Comparison of ENCODE assay signal across 27 cellular contexts in the genomic region with DNA sequence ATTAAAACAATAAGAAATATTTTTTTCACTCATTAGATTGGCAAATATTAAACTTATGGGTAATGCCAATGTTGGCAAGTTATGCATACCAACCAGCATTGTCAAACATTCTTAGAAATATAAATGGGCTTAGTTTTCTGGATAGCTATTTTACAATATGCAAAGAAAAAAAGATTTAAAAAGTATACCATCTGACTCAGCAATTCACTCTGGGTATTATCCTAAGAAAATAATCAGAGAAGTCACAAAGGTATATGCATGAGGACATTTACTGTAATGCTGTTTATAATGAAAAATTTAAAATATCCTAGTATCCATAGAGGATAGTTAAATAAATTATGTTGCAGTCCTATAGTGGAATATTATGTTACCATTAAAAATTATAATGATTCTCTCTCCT. TPM values are rescaled to one million over a fixed set of nuclear protein-coding genes. Genes with fewer than 3 reads are reported as not detected.
DNase-seq lines count a peak whose midpoint lies in the region; ATAC-seq, FAIRE-seq and TF ChIP-seq lines count a peak whose summit lies in the region.
"Had no signal": no experiment of that assay in that cellular context is flagged by ENCODE, and none has a peak within 500 bp of the region (broad histone marks: within the 10 kb centered on the region; RNA-seq: fewer than 3 reads in every experiment).

No MANE protein-coding gene starts in this region.

- no peak overlapping the region for H4K5ac ChIP-seq in IMR-90 (ENCODE audit: low read depth, low read length)

- no peak overlapping the region for H2AK5ac ChIP-seq in IMR-90 (ENCODE audit: low read depth, low read length)

- in situ Hi-C loops in HepG2 (cut with HindIII; ENCODE audit: extremely low pct_ligation_motif_present, low pct_unique_long_range_greater_than_20kb) (no loop called here), IMR-90 (cut with MboI; ENCODE audit: low sequenced_read_pairs) (no loop called here)

- peaks cover 4% of the 10 kb centered on the region; the same call in 1 of the 2 replicates for H3K9me3 ChIP-seq in HepG2 (ENCODE audit: low read length)
- no peaks in the 10 kb centered on the region for H3K9me3 ChIP-seq in right lobe of liver
- H3K9me3 ChIP-seq in IMR-90 (ENCODE audit: control insufficient read depth, insufficient read depth, low read length), result peaks cover 3% of the 10 kb centered on the region; the same call in 1 of the 2 replicates
- H3K9me3 ChIP-seq in endodermal cell (ENCODE audit: control insufficient read depth, low read length), result peaks cover 14% of the 10 kb centered on the region
- H3K9me3 ChIP-seq: BE2C had no signal

- intact Hi-C loops in HepG2 (cut with micrococcal nuclease; ENCODE audit: unreplicated experiment) (no loop called here), right lobe of liver (cut with DNase I) (no loop called here), IMR-90 (cut with micrococcal nuclease) (no loop called here)

- no peak overlapping the region for H2AK9ac ChIP-seq in IMR-90 (replicated peaks; ENCODE audit: low read depth, low read length, poor library complexity)

- H2BK15ac ChIP-seq in IMR-90 (ENCODE audit: low read depth, low read length), result no peak overlapping the region

- H3K36me3 ChIP-seq in HepG2 (replicated peaks in 1 of 2; ENCODE audit: control insufficient read depth in 1 of 2, insufficient read depth in 2 of 2, low read length in 2 of 2) (no peaks in the 10 kb centered on the region), right lobe of liver (no peaks in the 10 kb centered on the region), IMR-90 (ENCODE audit: control insufficient read depth, insufficient read depth, low read length) (no peaks in the 10 kb centered on the region), endodermal cell (ENCODE audit: control insufficient read depth, insufficient read depth, low read length) (no peaks in the 10 kb centered on the region)
- H3K36me3 ChIP-seq: BE2C, BLaER1 had no signal

- no peak overlapping the region for H2BK5ac ChIP-seq in IMR-90 (ENCODE audit: low read depth, low read length, poor library complexity, severe bottlenecking)

- H3K27me3 ChIP-seq in HepG2 (ENCODE audit: control insufficient read depth in 1 of 2, insufficient read depth in 2 of 2, low read length in 2 of 2) (no peaks in the 10 kb centered on the region; a peak in 1 of 5 replicates), right lobe of liver (no peaks in the 10 kb centered on the region), IMR-90 (ENCODE audit: control insufficient read depth, insufficient read depth, low read length) (no peaks in the 10 kb centered on the region), endodermal cell (ENCODE audit: control insufficient read depth, insufficient read depth, low read length, poor library complexity, severe bottlenecking) (no peaks in the 10 kb centered on the region)
- H3K27me3 ChIP-seq: BE2C, BLaER1 had no signal

- TF ChIP-seq RAD21 in HepG2 (CRISPR knock-in tag; IDR thresholded peaks at IDR 0.05), result no peak
- TF ChIP-seq RAD21 in IMR-90 (IDR thresholded peaks at IDR 0.05; ENCODE audit: low read length), result no peak

- DNase-seq in HepG2 (ENCODE audit: low spot score), result no peak
- no peak for DNase-seq in right lobe of liver
- DNase-seq in IMR-90, result no peak
- no peak for DNase-seq in endodermal cell
- no peak for DNase-seq in dermis blood vessel endothelial cell
- DNase-seq: BE2C; C1 segment of cervical spinal cord; CD4-positive, alpha-beta memory T cell; CD4-positive, CD25-positive, alpha-beta regulatory T cell; CD8-positive, alpha-beta memory T cell; COR-L47; DMS 273 treated with DMSO at 0.1 percent for 48 hours; DMS153; DMS53; DMS79; DND-41; EL; GDM1 had no signal

- peaks cover 15% of the 10 kb centered on the region for H3K79me2 ChIP-seq in HepG2 (ENCODE audit: insufficient read depth, low read length)

- no peak overlapping the region for H4K91ac ChIP-seq in IMR-90 (ENCODE audit: insufficient read depth, low read depth, low read length)

- no peak overlapping the region for H3K9ac ChIP-seq in HepG2 (ENCODE audit: insufficient read depth, low read depth, low read length)
- H3K9ac ChIP-seq in IMR-90 (ENCODE audit: low read depth, low read length), result no peak overlapping the region
- H3K9ac ChIP-seq in endodermal cell (ENCODE audit: extremely low read depth, low read length, poor library complexity, severe bottlenecking), result no peak overlapping the region
- H3K9ac ChIP-seq: BLaER1 had no signal

- no peak overlapping the region for H3K14ac ChIP-seq in IMR-90 (replicated peaks; ENCODE audit: low read depth, low read length)

- peaks cover 40% of the 10 kb centered on the region for H3K9me3 Mint-ChIP-seq in endodermal cell

- H3K4me3 ChIP-seq in HepG2 (replicated peaks in 1 of 3; ENCODE audit: insufficient read depth in 1 of 3, low read depth in 2 of 3, low read length in 3 of 3) (no peak overlapping the region), right lobe of liver (no peak overlapping the region), IMR-90 (ENCODE audit: insufficient read depth, low read depth, low read length) (no peak overlapping the region), endodermal cell (ENCODE audit: low read length) (peak overlapping the region; percentile 35)
- H3K4me3 ChIP-seq: A549, BLaER1, GM12878 had no signal

- no TSS peak for BruUV-seq in HepG2 (replicated peaks; lab: Mats Ljungman, UMichigan)
- no TSS peak for BruUV-seq in IMR-90 (replicated peaks; lab: Mats Ljungman, UMichigan)

- no peak overlapping the region for H2BK120ac ChIP-seq in IMR-90 (ENCODE audit: low read depth, low read length)

- H3K27ac ChIP-seq in HepG2 (ENCODE audit: extremely low read length, insufficient read depth, low read length) (no peak overlapping the region), right lobe of liver (no peak overlapping the region), IMR-90 (ENCODE audit: insufficient read depth, low read length) (no peak overlapping the region), endodermal cell (ENCODE audit: low read depth, low read length) (no peak overlapping the region)
- H3K27ac ChIP-seq: 22Rv1, A549, BLaER1 had no signal

- TF ChIP-seq EP300 in HepG2 (IDR thresholded peaks at IDR 0.05; ENCODE audit: low read depth in 2 of 2, low read length in 2 of 2), result no peak
- no peak for TF ChIP-seq EP300 in HepG2 (CRISPR knock-in tag; IDR thresholded peaks at IDR 0.05; ENCODE audit: borderline replicate concordance)

- H2AFZ ChIP-seq in HepG2 (ENCODE audit: low read length) (no peak overlapping the region), IMR-90 (replicated peaks; ENCODE audit: low read length, poor library complexity) (no peak overlapping the region)

- no peak for TF ChIP-seq CTCF in HepG2 (CRISPR knock-in tag; IDR thresholded peaks at IDR 0.05)
- no peak for TF ChIP-seq CTCF in right lobe of liver (IDR thresholded peaks at IDR 0.05)
- no peak for TF ChIP-seq CTCF in IMR-90 (conservative IDR thresholded peaks at IDR 0.05; ENCODE audit: low read depth, low read length)
- no peak for TF ChIP-seq CTCF in endodermal cell (conservative IDR thresholded peaks at IDR 0.05)

- H3K4me1 ChIP-seq in HepG2 (ENCODE audit: insufficient read depth, low read length), result peaks cover 23% of the 10 kb centered on the region
- no peaks in the 10 kb centered on the region for H3K4me1 ChIP-seq in right lobe of liver
- no peaks in the 10 kb centered on the region for H3K4me1 ChIP-seq in IMR-90 (ENCODE audit: control insufficient read depth, insufficient read depth, low read length)
- H3K4me1 ChIP-seq in endodermal cell (ENCODE audit: control insufficient read depth, insufficient read depth, low read length), result no peaks in the 10 kb centered on the region
- H3K4me1 ChIP-seq: BE2C had no signal

- dilution Hi-C loops in IMR-90 (cut with HindIII; ENCODE audit: low sequenced_read_pairs, unreplicated experiment), result no loop called here

- peaks cover 3% of the 10 kb centered on the region for H3K4me1 Mint-ChIP-seq in endodermal cell

- POLR2A ChIA-PET in HepG2 (lab: Yijun Ruan, JAX), result no interaction called here
- POLR2A ChIA-PET in IMR-90 (lab: Charles Lee; ENCODE audit: unreplicated experiment), result no interaction called here

- H3K4me2 ChIP-seq in HepG2 (ENCODE audit: low read depth, low read length) (no peak overlapping the region), IMR-90 (ENCODE audit: low read depth, low read length) (no peak overlapping the region)
- H3K4me2 ChIP-seq: A549, BLaER1 had no signal

- no peak overlapping the region for H3K4me3 Mint-ChIP-seq in endodermal cell
- H3K4me3 Mint-ChIP-seq: CD14-positive monocyte; CD4-positive, alpha-beta memory T cell; CD8-positive, alpha-beta memory T cell had no signal

- H3K18ac ChIP-seq in IMR-90 (ENCODE audit: low read depth, low read length), result no peak overlapping the region

- CTCF ChIA-PET in HepG2 (lab: Yijun Ruan, JAX; ENCODE audit: low intra/inter-chr PET ratio, low total read pairs), result no interaction called here
- CTCF ChIA-PET in IMR-90 (lab: Yijun Ruan, JAX), result interaction anchor here (1.1 kb wide), 1 partner anchor 12 kb away, joined by 3 read pairs; no protein-coding TSS in a partner anchor

- peaks cover 17% of the 10 kb centered on the region for H3K27me3 Mint-ChIP-seq in endodermal cell (ENCODE audit: insufficient read depth)
- H3K27me3 Mint-ChIP-seq: CD4-positive, CD25-positive, alpha-beta regulatory T cell had no signal

- H3K36me3 Mint-ChIP-seq in endodermal cell (ENCODE audit: low read depth), result no peaks in the 10 kb centered on the region
- H3K36me3 Mint-ChIP-seq: CD4-positive, CD25-positive, alpha-beta regulatory T cell had no signal

- no peaks in the 10 kb centered on the region for H4K20me1 ChIP-seq in HepG2 (ENCODE audit: insufficient read depth, low read length)
- H4K20me1 ChIP-seq in IMR-90 (ENCODE audit: insufficient read depth, low read length), result no peaks in the 10 kb centered on the region
- H4K20me1 ChIP-seq: BLaER1 had no signal

- no peak overlapping the region for H2BK20ac ChIP-seq in IMR-90 (ENCODE audit: low read depth, low read length)

- peaks cover 16 to 17% of the 10 kb centered on the region in 2 experiments; a peak in 3 of 4 replicates for H3K79me1 ChIP-seq in IMR-90 (ENCODE audit: low read depth in 1 of 2, low read length in 2 of 2)

- no peak overlapping the region for H4K8ac ChIP-seq in IMR-90 (ENCODE audit: low read depth in 2 of 2, low read length in 2 of 2)

- TF ChIP-seq POLR2A in HepG2 (IDR thresholded peaks at IDR 0.05; ENCODE audit: insufficient read depth in 1 of 2, low read depth in 2 of 2, low read length in 2 of 2) (no peak), right lobe of liver (IDR thresholded peaks at IDR 0.05) (no peak), IMR-90 (IDR thresholded peaks at IDR 0.05; ENCODE audit: low read depth, low read length) (no peak)

- no peak overlapping the region for H3K56ac ChIP-seq in IMR-90 (ENCODE audit: extremely low read depth, insufficient read depth, low read length)

- FAIRE-seq in HepG2 (lab: Jason Lieb, UNC), result no peak
- FAIRE-seq: A549, GM12878, GM12892, GM18507, GM19239 had no signal

- H3K4ac ChIP-seq in IMR-90 (ENCODE audit: low read depth, low read length), result no peak overlapping the region

- H3K27ac Mint-ChIP-seq in endodermal cell, result no peak overlapping the region
- H3K27ac Mint-ChIP-seq: CD14-positive monocyte; CD4-positive, alpha-beta memory T cell; CD4-positive, CD25-positive, alpha-beta regulatory T cell; CD8-positive, alpha-beta memory T cell had no signal

- no peak overlapping the region for H3K23ac ChIP-seq in IMR-90 (ENCODE audit: low read depth, low read length)

- ATAC-seq in HepG2, result no peak
- ATAC-seq in right lobe of liver, result no peak
- ATAC-seq in IMR-90 (ENCODE audit: low read depth), result no peak
- no peak for ATAC-seq in GM21825 (IDR thresholded peaks at IDR 0.05; ENCODE audit: unreplicated experiment)
- ATAC-seq: A549, GM12878 had no signal

- no peaks in the 10 kb centered on the region for H3K9me1 ChIP-seq in IMR-90 (ENCODE audit: insufficient read depth, low read length)

RNA-seq across cellular contexts. Expression of gene PTPDC1, which starts 57.4 kb away (rescaled TPM):
- total RNA-seq in HepG2 (2016; rRNA removed; fragmentation: Illumina TruSeq; extraction: Trizol), result 5.2 and 6.1 TPM in 2 replicates
- total RNA-seq in HepG2 (2016; cell fraction: cytosol; rRNA removed; fragmentation: Illumina TruSeq; extraction: Trizol; ENCODE audit: low read depth), result 2.1 and 2.6 TPM in 2 replicates
- total RNA-seq in HepG2 (2016; cell fraction: insoluble cytoplasmic fraction; rRNA removed; fragmentation: Illumina TruSeq; extraction: Trizol), result 4.5 and 6.2 TPM in 2 replicates
- total RNA-seq in HepG2 (2016; cell fraction: membrane; rRNA removed; fragmentation: Illumina TruSeq; extraction: Trizol), result 4.3 and 4.6 TPM in 2 replicates
- total RNA-seq in HepG2 (2016; cell fraction: nucleus; rRNA removed; fragmentation: Illumina TruSeq; extraction: Trizol), result 14.0 and 15.5 TPM in 2 replicates
- polyA plus RNA-seq in HepG2 (2011; rRNA removed), result 6.9 and 8.6 TPM in 2 replicates
- 2.7 and 3.2 TPM in 2 replicates for polyA plus RNA-seq in HepG2 (2011; cell fraction: cytosol; rRNA removed)
- polyA plus RNA-seq in HepG2 (2011; cell fraction: nucleus; rRNA removed), result 18.2 and 19.4 TPM in 2 replicates
- 3.9 and 4.0 TPM in 2 replicates for polyA plus RNA-seq in HepG2 (2012)
- polyA plus RNA-seq in HepG2 (2016; cell fraction: cytosol; fragmentation: Illumina TruSeq; extraction: Trizol; ENCODE audit: low read depth), result 0.62 and 0.63 TPM in 2 replicates
- polyA plus RNA-seq in HepG2 (2016; cell fraction: insoluble cytoplasmic fraction; fragmentation: Illumina TruSeq; extraction: Trizol; ENCODE audit: low read depth), result 3.2 and 3.6 TPM in 2 replicates
- 1.7 and 2.0 TPM in 2 replicates for polyA plus RNA-seq in HepG2 (2016; cell fraction: membrane; fragmentation: Illumina TruSeq; extraction: Trizol; ENCODE audit: low read depth)
- polyA plus RNA-seq in HepG2 (2016; cell fraction: nucleus; fragmentation: Illumina TruSeq; extraction: Trizol; ENCODE audit: insufficient read depth, low read depth), result 16.3 and 16.6 TPM in 2 replicates
- polyA minus RNA-seq in HepG2 (2011; rRNA and poly(A)+ RNA removed; ENCODE audit: low replicate concordance), result 8.4 and 10.0 TPM in 2 replicates
- polyA minus RNA-seq in HepG2 (2011; cell fraction: cytosol; rRNA and poly(A)+ RNA removed), result 3.9 and 4.9 TPM in 2 replicates
- 28.6 and 30.5 TPM in 2 replicates for polyA minus RNA-seq in HepG2 (2011; cell fraction: nucleus; rRNA and poly(A)+ RNA removed)
- 1 to 10 TPM in 5 of 6 experiments, under 1 TPM in 1; 0.86 to 3.3 (median 1.8) TPM for total RNA-seq in right lobe of liver
- 6.1 TPM in 2 replicates for total RNA-seq in IMR-90 (2012; rRNA removed)
- 3.3 and 3.9 TPM in 2 replicates for polyA plus RNA-seq in IMR-90 (2012; rRNA removed)
- polyA plus RNA-seq in IMR-90 (2012; cell fraction: cytosol; rRNA removed), result 1.2 and 1.4 TPM in 2 replicates
- polyA plus RNA-seq in IMR-90 (2012; cell fraction: nucleus; rRNA removed; ENCODE audit: low replicate concordance), result 4.2 and 16.8 TPM in 2 replicates
- 10 to 100 TPM in 1 of 2 donors, 1 to 10 TPM in 1; 9.0 to 12.7 TPM for total RNA-seq in endodermal cell
- 8.6 TPM for polyA plus RNA-seq in endodermal cell (2013, experiment 1 of 2)
- 8.1 TPM for polyA plus RNA-seq in endodermal cell (2013, experiment 2 of 2)
- total RNA-seq in dermis blood vessel endothelial cell, result 5.9 and 7.0 TPM in 2 replicates
